ENCODE assay signal across 22 cellular contexts in genomic region chr18:79932907-79933306, GRCh38.
"Had no signal": no experiment of that assay in that cellular context is flagged by ENCODE, and none has a peak within 500 bp of the region (broad histone marks: within the 10 kb centered on the region; RNA-seq: fewer than 3 reads in every experiment).

No MANE protein-coding gene starts in this region.

- H3K27ac Mint-ChIP-seq: nephron progenitor cell; stimulated activated memory B cell treated with anti-CD40 and anti-IgM and Interleukin-4, amounts not matched to agents 10 μg/mL and 1 μg/mL and 100 μg/mL, for 72 hours; stimulated activated naive CD8-positive, alpha-beta T cell treated with anti-CD3 and anti-CD28 coated beads, Interleukin-15, Interleukin-2, amounts not matched to agents 100 ng/mL and 50 ng/mL, for 24 hours had no signal

- H3K4me3 ChIP-seq: esophagus squamous epithelium, gastroesophageal sphincter, hepatocyte, psoas muscle, right lobe of liver, spleen, tibial artery, upper lobe of left lung, uterus had no signal

- H3K27me3 Mint-ChIP-seq: naive thymus-derived CD4-positive, alpha-beta T cell; stimulated activated memory B cell treated with anti-CD40 and anti-IgM and Interleukin-4, amounts not matched to agents 10 μg/mL and 1 μg/mL and 100 μg/mL, for 72 hours; stimulated activated naive CD8-positive, alpha-beta T cell treated with anti-CD3 and anti-CD28 coated beads, Interleukin-15, Interleukin-2, amounts not matched to agents 100 ng/mL and 50 ng/mL, for 24 hours had no signal

- H3K36me3 ChIP-seq: uterus had no signal

- H3K4me3 Mint-ChIP-seq: naive thymus-derived CD4-positive, alpha-beta T cell; nephron progenitor cell; stimulated activated memory B cell treated with anti-CD40 and anti-IgM and Interleukin-4, amounts not matched to agents 10 μg/mL and 1 μg/mL and 100 μg/mL, for 72 hours; stimulated activated naive CD8-positive, alpha-beta T cell treated with anti-CD3 and anti-CD28 coated beads, Interleukin-15, Interleukin-2, amounts not matched to agents 100 ng/mL and 50 ng/mL, for 24 hours had no signal

- H3K27ac ChIP-seq: epithelial cell of prostate, esophagus squamous epithelium, gastroesophageal sphincter, hepatocyte, psoas muscle, right lobe of liver, spleen, tibial artery, upper lobe of left lung, uterus had no signal

- DNase-seq: cortex of kidney; effector memory CD4-positive, alpha-beta T cell; esophagus squamous epithelium; foreskin fibroblast; mammary epithelial cell; naive thymus-derived CD4-positive, alpha-beta T cell; nephron progenitor cell; retina; right lobe of liver; spleen; stimulated activated CD4-positive, alpha-beta T cell treated with anti-CD3 and anti-CD28 coated beads, Interleukin-15, amount 100 ng/mL, for 24 hours; stimulated activated CD4-positive, alpha-beta T cell treated with anti-CD3 and anti-CD28 coated beads, Interleukin-1b, Interleukin-23, amount 100 ng/mL, for 48 hours; stimulated activated CD4-positive, alpha-beta T cell treated with anti-CD3 and anti-CD28 coated beads, Interleukin-4, amount 100 ng/mL, for 24 hours; uterus had no signal

- H3K27me3 ChIP-seq: esophagus squamous epithelium, gastroesophageal sphincter, hepatocyte, right lobe of liver, spleen, tibial artery, upper lobe of left lung, uterus had no signal

- H3K9me3 ChIP-seq: right lobe of liver had no signal

- H3K4me1 ChIP-seq: gastroesophageal sphincter, psoas muscle, tibial artery, uterus had no signal
